22 cellular contexts compared by ENCODE assay signal in genomic region chr9:71504636-71505035, GRCh38.
"Had no signal": no experiment of that assay in that cellular context is flagged by ENCODE, and none has a peak within 500 bp of the region (broad histone marks: within the 10 kb centered on the region; RNA-seq: fewer than 3 reads in every experiment).

No MANE protein-coding gene starts in this region.

- H3K9me3 ChIP-seq: adrenal gland, colonic mucosa, transverse colon had no signal

- H3K27ac ChIP-seq: adrenal gland, colonic mucosa, heart left ventricle, left ventricle myocardium inferior, right atrium auricular region, skin epidermis, transverse colon, VCaP had no signal

- H3K4me1 ChIP-seq: adrenal gland, colonic mucosa, heart left ventricle, left ventricle myocardium inferior, right atrium auricular region had no signal

- ATAC-seq: activated CD8-positive, alpha-beta memory T cell treated with anti-CD3 and anti-CD28 coated beads, Interleukin-2, amount 10 ng/mL, durations not matched to agents 7 days and 5 days; activated T-cell treated with anti-CD3 and anti-CD28 coated beads, Interleukin-2, amount 50 U/mL, for 4 hours; heart left ventricle; naive thymus-derived CD8-positive, alpha-beta T cell had no signal

- H3K36me3 ChIP-seq: adrenal gland, colonic mucosa, heart left ventricle, left ventricle myocardium inferior, right atrium auricular region, transverse colon had no signal

- H3K4me3 ChIP-seq: adrenal gland, colonic mucosa, heart left ventricle, left ventricle myocardium inferior, right atrium auricular region, skin epidermis, transverse colon had no signal

- DNase-seq: activated CD4-positive, alpha-beta T cell treated with anti-CD3 and anti-CD28 coated beads, Interleukin-2, amount 50 U/mL, for 48 hours; activated CD8-positive, alpha-beta memory T cell treated with anti-CD3 and anti-CD28 coated beads, Interleukin-2, amount 10 ng/mL, durations not matched to agents 7 days and 5 days; activated effector memory CD4-positive, alpha-beta T cell treated with Interleukin-2 at 50 U/mL for 16 hours; activated T-cell treated with anti-CD3 and anti-CD28 coated beads, Interleukin-2, amount 50 U/mL, for 4 hours; adrenal gland; central memory CD4-positive, alpha-beta T cell; colonic mucosa; effector CD4-positive, alpha-beta T cell; heart left ventricle; left ventricle myocardium inferior; mesenchymal stem cell; naive thymus-derived CD8-positive, alpha-beta T cell; nucleus accumbens; stimulated activated CD4-positive, alpha-beta T cell treated with anti-CD3 and anti-CD28 coated beads, Interleukin-15, amount 100 ng/mL, for 24 hours; stimulated activated CD4-positive, alpha-beta T cell treated with anti-CD3 and anti-CD28 coated beads, Interleukin-4, amount 100 ng/mL, for 1 hour; stimulated activated naive CD4-positive, alpha-beta T cell treated with Interleukin-2 at 50 U/mL for 16 hours; substantia nigra; T1000; transverse colon had no signal

- H3K27me3 ChIP-seq: adrenal gland, colonic mucosa, heart left ventricle, right atrium auricular region, transverse colon had no signal
